In genomic region chr13:69654392-69654791, GRCh38 we compare ENCODE assay signal across 33 cellular contexts.
"Had no signal": no experiment of that assay in that cellular context is flagged by ENCODE, and none has a peak within 500 bp of the region (broad histone marks: within the 10 kb centered on the region; RNA-seq: fewer than 3 reads in every experiment).

No MANE protein-coding gene starts in this region.

- DNase-seq: activated effector memory CD4-positive, alpha-beta T cell treated with anti-CD3 and anti-CD28 coated beads, Interleukin-2, amount 50 U/mL, for 16 hours; activated effector memory CD4-positive, alpha-beta T cell treated with Interleukin-2 at 50 U/mL for 16 hours; activated gamma-delta T cell; activated gamma-delta T cell treated with Interleukin-2 at 50 U/mL for 16 hours; activated naive CD4-positive, alpha-beta T cell; activated naive CD4-positive, alpha-beta T cell treated with anti-CD3 and anti-CD28 coated beads for 36 hours; activated naive CD4-positive, alpha-beta T cell treated with anti-CD3 and anti-CD28 coated beads, Interleukin-2, amount 10 ng/mL, durations not matched to agents 7 days and 5 days; activated naive CD4-positive, alpha-beta T cell treated with Interleukin-2 at 50 U/mL for 16 hours; activated naive CD8-positive, alpha-beta T cell treated with anti-CD3 and anti-CD28 coated beads for 36 hours; activated naive CD8-positive, alpha-beta T cell treated with anti-CD3 and anti-CD28 coated beads, Interleukin-2, amount 10 ng/mL, durations not matched to agents 7 days and 5 days; activated naive CD8-positive, alpha-beta T cell treated with anti-CD3 and anti-CD28 coated beads, Interleukin-2, amount 50 U/mL, for 24 hours; activated T-cell treated with anti-CD3 and anti-CD28 coated beads for 4 hours; activated T-cell treated with anti-CD3 and anti-CD28 coated beads, Interleukin-2, amount 50 U/mL, for 1 hour; activated T-cell treated with anti-CD3 and anti-CD28 coated beads, Interleukin-2, amount 50 U/mL, for 24 hours; activated T-cell treated with anti-CD3 and anti-CD28 coated beads, Interleukin-2, amount 50 U/mL, for 4 hours; activated T-cell treated with anti-CD3 and anti-CD28 coated beads, Interleukin-2, amount 50 U/mL, for 48 hours; activated T-cell treated with anti-CD3 and anti-CD28 coated beads, Interleukin-2, amount 50 U/mL, for 72 hours; amniotic stem cell; amygdala; anterior cingulate cortex; aorta; body of pancreas; brain microvascular endothelial cell; caudate nucleus; central memory CD4-positive, alpha-beta T cell; cerebellar nuclear complex had no signal

- H3K27ac ChIP-seq: ascending aorta, body of pancreas, brain microvascular endothelial cell, breast epithelium, cardiac muscle cell had no signal

- H3K36me3 ChIP-seq: ascending aorta, brain microvascular endothelial cell, breast epithelium, cardiac muscle cell had no signal

- FAIRE-seq: astrocyte, bronchial epithelial cell had no signal

- ATAC-seq: activated naive CD4-positive, alpha-beta T cell treated with anti-CD3 and anti-CD28 coated beads, Interleukin-2, amount 50 U/mL, for 72 hours; activated naive CD8-positive, alpha-beta T cell treated with anti-CD3 and anti-CD28 coated beads, Interleukin-2, amount 50 U/mL, for 24 hours; activated T-cell treated with anti-CD3 and anti-CD28 coated beads, Interleukin-2, amount 50 U/mL, for 4 hours; activated T-cell treated with anti-CD3 and anti-CD28 coated beads, Interleukin-2, amount 50 U/mL, for 72 hours; activated T-helper 17 cell treated with anti-CD3 and anti-CD28 coated beads, Interleukin-2, amount 50 U/mL, for 72 hours; body of pancreas had no signal

- H3K27me3 ChIP-seq: ascending aorta, body of pancreas, brain microvascular endothelial cell, breast epithelium, cardiac muscle cell had no signal

- H3K4me1 ChIP-seq: ascending aorta, body of pancreas, breast epithelium had no signal

- H3K9me3 ChIP-seq: ascending aorta, body of pancreas had no signal

- H3K4me3 ChIP-seq: ascending aorta, body of pancreas, breast epithelium, cardiac muscle cell had no signal
